1 cellular context compared by ENCODE assay signal in the genomic region with DNA sequence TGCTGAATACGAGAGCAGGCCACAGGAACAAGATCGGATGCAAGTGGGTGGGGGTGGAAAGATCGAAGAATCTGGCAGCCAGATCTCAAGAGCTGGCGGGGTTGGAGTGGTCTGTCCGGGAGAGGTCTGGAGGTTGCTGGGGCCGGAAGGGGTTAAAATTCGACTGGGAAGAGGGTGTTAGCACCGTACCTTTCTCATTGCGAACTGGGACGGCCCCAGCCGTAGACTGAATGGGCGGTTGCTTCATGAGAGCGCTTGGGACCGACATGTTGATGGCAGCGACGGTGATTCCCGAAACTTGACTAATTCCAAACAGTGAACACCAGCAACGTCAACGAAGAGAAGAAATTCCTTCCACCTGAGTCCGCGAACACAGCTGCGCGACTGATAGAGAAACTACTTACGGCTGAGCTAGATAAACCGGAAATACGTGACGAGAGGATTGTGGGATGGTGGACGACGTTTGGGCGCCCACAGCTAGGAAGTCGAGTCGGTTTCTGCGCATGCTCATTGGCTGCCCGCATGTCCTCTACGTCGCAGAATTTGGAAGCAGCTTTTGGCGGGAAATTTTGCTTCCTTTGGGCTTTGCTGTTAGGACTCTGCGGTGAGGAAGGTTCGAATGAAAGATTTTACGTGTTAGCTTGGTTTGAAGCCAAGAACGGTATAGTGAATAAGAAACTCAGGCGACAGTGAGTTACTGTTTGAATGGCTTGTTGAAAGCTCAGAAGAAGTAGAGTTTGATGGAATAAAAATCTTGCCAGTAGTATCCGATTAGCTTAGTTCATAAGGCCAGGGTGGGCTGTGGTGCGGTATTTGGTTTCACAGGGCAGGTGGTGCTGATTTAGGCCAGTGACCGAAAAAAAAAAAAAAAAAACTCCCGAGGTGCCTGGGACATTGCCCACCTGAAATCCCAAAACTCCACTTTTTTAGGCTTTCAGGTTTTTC.
A peak's percentile ranks its signal among the peaks of the same experiment; 100 is the strongest.
TF ChIP-seq lines count a peak whose summit lies in the region.

A gene with protein sequence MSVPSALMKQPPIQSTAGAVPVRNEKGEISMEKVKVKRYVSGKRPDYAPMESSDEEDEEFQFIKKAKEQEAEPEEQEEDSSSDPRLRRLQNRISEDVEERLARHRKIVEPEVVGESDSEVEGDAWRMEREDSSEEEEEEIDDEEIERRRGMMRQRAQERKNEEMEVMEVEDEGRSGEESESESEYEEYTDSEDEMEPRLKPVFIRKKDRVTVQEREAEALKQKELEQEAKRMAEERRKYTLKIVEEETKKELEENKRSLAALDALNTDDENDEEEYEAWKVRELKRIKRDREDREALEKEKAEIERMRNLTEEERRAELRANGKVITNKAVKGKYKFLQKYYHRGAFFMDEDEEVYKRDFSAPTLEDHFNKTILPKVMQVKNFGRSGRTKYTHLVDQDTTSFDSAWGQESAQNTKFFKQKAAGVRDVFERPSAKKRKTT (minus strand): TSS at position 389 of the 945 bp plus-strand sequence. CDS start 121 bp downstream, at position 268.

TF ChIP-seq in HepG2, 621 proteins besides CTCF, POLR2A, EP300 and RAD21 (continued from another document and continues in another):
- TF ChIP-seq ZNF687 (CRISPR knock-in tag; IDR thresholded peaks at IDR 0.05) (peak; percentile 87), NBN (conservative IDR thresholded peaks at IDR 0.05) (no peak), MED1 (CRISPR knock-in tag; IDR thresholded peaks at IDR 0.05) (peak; percentile 67; the same call in 1 of the 2 replicates), POGK (CRISPR knock-in tag; conservative IDR thresholded peaks at IDR 0.05) (peak; percentile 55; the same call in 1 of the 2 replicates), ZNF556 (CRISPR knock-in tag; IDR thresholded peaks at IDR 0.05; ENCODE audit: borderline replicate concordance) (no peak), SNAPC4 (CRISPR knock-in tag; IDR thresholded peaks at IDR 0.05) (no peak), KDM3A (CRISPR knock-in tag; IDR thresholded peaks at IDR 0.05; ENCODE audit: low read depth) (0 out of 2 replicates have a peak, but pooled peaks have one; percentile 43), TBX2 (CRISPR knock-in tag; IDR thresholded peaks at IDR 0.05; ENCODE audit: borderline replicate concordance) (peak; percentile 53; the same call in 1 of the 2 replicates), ATF2 (CRISPR knock-in tag; IDR thresholded peaks at IDR 0.05) (peak; percentile 73), ZNF33A (CRISPR knock-in tag; IDR thresholded peaks at IDR 0.05; ENCODE audit: borderline replicate concordance) (no peak), REXO4 (CRISPR knock-in tag; IDR thresholded peaks at IDR 0.05; ENCODE audit: borderline replicate concordance) (no peak), ZNF660 (CRISPR knock-in tag; IDR thresholded peaks at IDR 0.05; ENCODE audit: borderline replicate concordance, low read depth) (no peak), ZNF10 (CRISPR knock-in tag; IDR thresholded peaks at IDR 0.05; ENCODE audit: borderline replicate concordance, low read depth) (no peak), E2F5 (CRISPR knock-in tag; conservative IDR thresholded peaks at IDR 0.05) (peak; percentile 77), RFX1 (IDR thresholded peaks at IDR 0.05) (no peak), HDAC1 (CRISPR knock-in tag; IDR thresholded peaks at IDR 0.05) (peak; percentile 82), ZNF296 (CRISPR knock-in tag; conservative IDR thresholded peaks at IDR 0.05) (no peak), ZNF816 (CRISPR knock-in tag; IDR thresholded peaks at IDR 0.05; ENCODE audit: borderline replicate concordance) (no peak; the same call in 1 of the 2 replicates), DNMT1 (CRISPR knock-in tag; IDR thresholded peaks at IDR 0.05) (no peak), RAD51 (IDR thresholded peaks at IDR 0.05; ENCODE audit: borderline replicate concordance) (no peak), ZNF510 (CRISPR knock-in tag; IDR thresholded peaks at IDR 0.05; ENCODE audit: low read depth) (no peak; the same call in 1 of the 2 replicates), ZNF44 (CRISPR knock-in tag; IDR thresholded peaks at IDR 0.05) (no peak), ZNF292 (CRISPR knock-in tag; IDR thresholded peaks at IDR 0.05; ENCODE audit: borderline replicate concordance, low read depth) (0 out of 2 replicates have a peak, but pooled peaks have one; percentile 48), SPEN (CRISPR knock-in tag; IDR thresholded peaks at IDR 0.05; ENCODE audit: low read depth) (peak; percentile 85), ZSCAN31 (CRISPR knock-in tag; IDR thresholded peaks at IDR 0.05; ENCODE audit: low read depth) (peak; percentile 45; the same call in 1 of the 2 replicates), EED (CRISPR knock-in tag; IDR thresholded peaks at IDR 0.05) (no peak), ZNF101 (CRISPR knock-in tag; IDR thresholded peaks at IDR 0.05; ENCODE audit: borderline replicate concordance, low read depth) (no peak), CENPX (CRISPR knock-in tag; IDR thresholded peaks at IDR 0.05) (no peak), ISL2 (CRISPR knock-in tag; IDR thresholded peaks at IDR 0.05) (peak; percentile 62; the same call in 1 of the 2 replicates), ZFP90 (CRISPR knock-in tag; IDR thresholded peaks at IDR 0.05; ENCODE audit: borderline replicate concordance) (peak; percentile 45; the same call in 1 of the 2 replicates), ZNF772 (CRISPR knock-in tag; IDR thresholded peaks at IDR 0.05) (no peak; the same call in 1 of the 2 replicates), IKZF1 (IDR thresholded peaks at IDR 0.05) (no peak), ATF7 (IDR thresholded peaks at IDR 0.05) (no peak), ATF7 (CRISPR knock-in tag; IDR thresholded peaks at IDR 0.05) (peak; percentile 55; the same call in 1 of the 2 replicates), ZNF839 (CRISPR knock-in tag; IDR thresholded peaks at IDR 0.05; ENCODE audit: borderline replicate concordance) (no peak), GTF3A (CRISPR knock-in tag; conservative IDR thresholded peaks at IDR 0.05) (no peak), LCORL (IDR thresholded peaks at IDR 0.05) (no peak), LCORL (CRISPR knock-in tag; IDR thresholded peaks at IDR 0.05) (no peak; the same call in 1 of the 2 replicates)
- TF ChIP-seq, protein P1, sequence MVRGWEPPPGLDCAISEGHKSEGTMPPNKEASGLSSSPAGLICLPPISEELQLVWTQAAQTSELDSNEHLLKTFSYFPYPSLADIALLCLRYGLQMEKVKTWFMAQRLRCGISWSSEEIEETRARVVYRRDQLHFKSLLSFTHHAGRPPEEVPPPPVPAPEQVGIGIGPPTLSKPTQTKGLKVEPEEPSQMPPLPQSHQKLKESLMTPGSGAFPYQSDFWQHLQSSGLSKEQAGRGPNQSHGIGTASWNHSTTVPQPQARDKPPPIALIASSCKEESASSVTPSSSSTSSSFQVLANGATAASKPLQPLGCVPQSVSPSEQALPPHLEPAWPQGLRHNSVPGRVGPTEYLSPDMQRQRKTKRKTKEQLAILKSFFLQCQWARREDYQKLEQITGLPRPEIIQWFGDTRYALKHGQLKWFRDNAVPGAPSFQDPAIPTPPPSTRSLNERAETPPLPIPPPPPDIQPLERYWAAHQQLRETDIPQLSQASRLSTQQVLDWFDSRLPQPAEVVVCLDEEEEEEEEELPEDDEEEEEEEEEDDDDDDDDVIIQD (CRISPR knock-in tag; IDR thresholded peaks at IDR 0.05; ENCODE audit: low read depth), result no peak
- TF ChIP-seq, protein P2, sequence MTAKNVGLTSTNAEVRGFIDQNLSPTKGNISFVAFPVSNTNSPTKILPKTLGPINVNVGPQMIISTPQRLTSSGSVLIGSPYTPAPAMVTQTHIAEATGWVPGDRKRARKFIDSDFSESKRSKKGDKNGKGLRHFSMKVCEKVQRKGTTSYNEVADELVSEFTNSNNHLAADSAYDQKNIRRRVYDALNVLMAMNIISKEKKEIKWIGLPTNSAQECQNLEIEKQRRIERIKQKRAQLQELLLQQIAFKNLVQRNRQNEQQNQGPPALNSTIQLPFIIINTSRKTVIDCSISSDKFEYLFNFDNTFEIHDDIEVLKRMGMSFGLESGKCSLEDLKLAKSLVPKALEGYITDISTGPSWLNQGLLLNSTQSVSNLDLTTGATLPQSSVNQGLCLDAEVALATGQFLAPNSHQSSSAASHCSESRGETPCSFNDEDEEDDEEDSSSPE (CRISPR knock-in tag; IDR thresholded peaks at IDR 0.05), result peak; percentile 99
